ENCODE assay signal across 20 cellular contexts in the genomic region with DNA sequence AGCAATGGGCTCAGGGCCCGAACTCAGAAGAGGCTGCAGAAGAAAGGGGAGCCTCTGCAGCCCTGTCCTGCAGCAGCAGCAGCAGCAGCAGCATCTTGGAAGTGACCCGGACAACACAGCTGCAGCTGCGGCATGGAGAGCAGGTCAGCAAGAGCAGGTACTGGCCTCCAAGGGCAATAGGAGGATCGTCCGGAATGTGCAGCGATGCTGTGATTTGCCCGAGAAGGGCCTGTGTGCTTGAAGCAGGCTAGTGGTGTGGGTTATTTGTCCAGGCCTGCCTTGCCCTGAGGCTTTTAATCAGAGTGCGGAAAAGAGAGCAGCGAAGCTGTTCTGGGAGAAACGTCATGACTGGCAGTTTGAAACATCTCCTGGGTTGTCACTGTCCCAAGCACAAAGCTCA.
DNase-seq lines count a peak whose midpoint lies in the region; ATAC-seq, FAIRE-seq and TF ChIP-seq lines count a peak whose summit lies in the region.
"Had no signal": no experiment of that assay in that cellular context is flagged by ENCODE, and none has a peak within 500 bp of the region (broad histone marks: within the 10 kb centered on the region; RNA-seq: fewer than 3 reads in every experiment).

No MANE protein-coding gene starts in this region.

- no peak overlapping the region for H3K4me2 ChIP-seq in keratinocyte (ENCODE audit: control insufficient read depth, extremely low read depth, insufficient read depth, low read depth, low read length)
- no peak overlapping the region for H3K4me2 ChIP-seq in HepG2 (ENCODE audit: low read depth, low read length)
- H3K4me2 ChIP-seq: BLaER1 treated with 17β-estradiol and CSF1 and Interleukin-3, amounts not matched to agents 10 nM and 100 nM had no signal

- TF ChIP-seq EP300 in HepG2 (IDR thresholded peaks at IDR 0.05; ENCODE audit: low read depth in 2 of 2, low read length in 2 of 2) (no peak), HepG2 (CRISPR knock-in tag; IDR thresholded peaks at IDR 0.05; ENCODE audit: borderline replicate concordance) (no peak)

- intact Hi-C loops in HepG2 (cut with micrococcal nuclease; ENCODE audit: unreplicated experiment) = no loop called here

- no peaks in the 10 kb centered on the region for H3K9me1 ChIP-seq in keratinocyte (ENCODE audit: control insufficient read depth, extremely low read depth, insufficient read depth, low read length)

- H3K4me1 Mint-ChIP-seq in endodermal cell = no peaks in the 10 kb centered on the region
- H3K4me1 Mint-ChIP-seq: B cell had no signal

- in situ Hi-C loops in HepG2 (cut with HindIII; ENCODE audit: extremely low pct_ligation_motif_present, low pct_unique_long_range_greater_than_20kb) = no loop called here

- dilution Hi-C loops in keratinocyte (cut with MboI; ENCODE audit: extremely low pct_ligation_motif_present, low sequenced_read_pairs) = no loop called here

- no peak overlapping the region for H3K4me3 ChIP-seq in endodermal cell (ENCODE audit: low read length)
- no peak overlapping the region for H3K4me3 ChIP-seq in keratinocyte (ENCODE audit: control insufficient read depth in 2 of 3, extremely low read depth in 1 of 3, insufficient read depth in 2 of 3, low read depth in 1 of 3, low read length in 3 of 3)
- H3K4me3 ChIP-seq in HepG2 (replicated peaks in 1 of 3; ENCODE audit: insufficient read depth in 1 of 3, low read depth in 2 of 3, low read length in 3 of 3) = no peak overlapping the region
- H3K4me3 ChIP-seq: BLaER1 treated with 17β-estradiol and CSF1 and Interleukin-3, amounts not matched to agents 10 nM and 100 nM; GM12878 had no signal

- H3K27me3 Mint-ChIP-seq in endodermal cell (ENCODE audit: insufficient read depth) = no peaks in the 10 kb centered on the region
- H3K27me3 Mint-ChIP-seq: B cell had no signal

- TF ChIP-seq CTCF in endodermal cell (conservative IDR thresholded peaks at IDR 0.05) = no peak
- no peak for TF ChIP-seq CTCF in keratinocyte (optimal IDR thresholded peaks at IDR 0.05 in 1 of 3, IDR thresholded peaks at IDR 0.05 in 1 of 3, conservative IDR thresholded peaks at IDR 0.05 in 1 of 3; ENCODE audit: extremely low read depth in 1 of 3, insufficient read depth in 2 of 3, low read length in 3 of 3)
- TF ChIP-seq CTCF in HepG2 (CRISPR knock-in tag; IDR thresholded peaks at IDR 0.05) = no peak

- H3K36me3 Mint-ChIP-seq in endodermal cell (ENCODE audit: low read depth) = no peaks in the 10 kb centered on the region
- H3K36me3 Mint-ChIP-seq: CD8-positive, alpha-beta T cell had no signal

- no peak for TF ChIP-seq RAD21 in HepG2 (CRISPR knock-in tag; IDR thresholded peaks at IDR 0.05)

- peak; percentile 46 for DNase-seq in ELF-1 (ENCODE audit: low read depth, low spot score)
- peak; percentile 45 for DNase-seq in endodermal cell
- DNase-seq in keratinocyte (ENCODE audit: low read depth, low spot score) = no peak
- DNase-seq in retina = peak; percentile 57
- no peak for DNase-seq in putamen (ENCODE audit: low spot score)
- DNase-seq in HepG2 (ENCODE audit: low spot score) = no peak
- DNase-seq: 8988T; Calu3; CD8-positive, alpha-beta T cell; DMS79 treated with DMSO at 0.1 percent for 48 hours; GOT3; H7; HFFc6; IMR-90 had no signal

- H3K9me3 ChIP-seq in endodermal cell (ENCODE audit: control insufficient read depth, low read length) (no peaks in the 10 kb centered on the region), keratinocyte (ENCODE audit: control insufficient read depth, low read depth, low read length) (no peaks in the 10 kb centered on the region), HepG2 (ENCODE audit: low read length) (no peaks in the 10 kb centered on the region)
- H3K9me3 ChIP-seq: BLaER1 treated with 17β-estradiol and CSF1 and Interleukin-3, amounts not matched to agents 10 nM and 100 nM had no signal

- FAIRE-seq in keratinocyte (lab: Jason Lieb, UNC) = peak; percentile 32
- no peak for FAIRE-seq in HepG2 (lab: Jason Lieb, UNC)
- FAIRE-seq: GM12878 had no signal

- H3K9ac ChIP-seq in endodermal cell (ENCODE audit: extremely low read depth, low read length, poor library complexity, severe bottlenecking) (no peak overlapping the region), keratinocyte (ENCODE audit: control insufficient read depth, extremely low read depth, insufficient read depth, low read length) (no peak overlapping the region), HepG2 (ENCODE audit: insufficient read depth, low read depth, low read length) (no peak overlapping the region)
- H3K9ac ChIP-seq: BLaER1 treated with 17β-estradiol and CSF1 and Interleukin-3, amounts not matched to agents 10 nM and 100 nM had no signal

- no peaks in the 10 kb centered on the region for H3K36me3 ChIP-seq in endodermal cell (ENCODE audit: control insufficient read depth, insufficient read depth, low read length)
- no peaks in the 10 kb centered on the region for H3K36me3 ChIP-seq in keratinocyte (ENCODE audit: control insufficient read depth in 2 of 2, extremely low read depth in 1 of 2, insufficient read depth in 2 of 2, low read length in 2 of 2)
- no peaks in the 10 kb centered on the region for H3K36me3 ChIP-seq in HepG2 (replicated peaks in 1 of 2; ENCODE audit: control insufficient read depth in 1 of 2, insufficient read depth in 2 of 2, low read length in 2 of 2)
- H3K36me3 ChIP-seq: BLaER1 treated with 17β-estradiol and CSF1 and Interleukin-3, amounts not matched to agents 10 nM and 100 nM had no signal

- H3K4me1 ChIP-seq in endodermal cell (ENCODE audit: control insufficient read depth, insufficient read depth, low read length) = no peaks in the 10 kb centered on the region
- H3K4me1 ChIP-seq in keratinocyte (ENCODE audit: control insufficient read depth, extremely low read depth, insufficient read depth, low read length) = peaks cover 4% of the 10 kb centered on the region
- no peaks in the 10 kb centered on the region for H3K4me1 ChIP-seq in HepG2 (ENCODE audit: insufficient read depth, low read length)
- H3K4me1 ChIP-seq: BLaER1 treated with 17β-estradiol and CSF1 and Interleukin-3, amounts not matched to agents 10 nM and 100 nM had no signal

- H2AFZ ChIP-seq in keratinocyte (ENCODE audit: control insufficient read depth, low read length) (peak overlapping the region; percentile 63), HepG2 (ENCODE audit: low read length) (no peak overlapping the region)

- H3K27me3 ChIP-seq in endodermal cell (ENCODE audit: control insufficient read depth, insufficient read depth, low read length, poor library complexity, severe bottlenecking) (no peaks in the 10 kb centered on the region), keratinocyte (ENCODE audit: control insufficient read depth, extremely low read depth, insufficient read depth, low read length) (no peaks in the 10 kb centered on the region), HepG2 (ENCODE audit: control insufficient read depth in 1 of 2, insufficient read depth in 2 of 2, low read length in 2 of 2) (no peaks in the 10 kb centered on the region; a peak in 1 of 5 replicates)
- H3K27me3 ChIP-seq: BLaER1 treated with 17β-estradiol and CSF1 and Interleukin-3, amounts not matched to agents 10 nM and 100 nM had no signal

- H3K4me3 Mint-ChIP-seq in endodermal cell = no peak overlapping the region
- H3K4me3 Mint-ChIP-seq: B cell; CD8-positive, alpha-beta T cell; HFFc6 had no signal

- H4K20me1 ChIP-seq in keratinocyte (ENCODE audit: control insufficient read depth, extremely low read depth, insufficient read depth, low read length) = no peaks in the 10 kb centered on the region
- no peaks in the 10 kb centered on the region; the same call in 1 of the 2 replicates for H4K20me1 ChIP-seq in HepG2 (ENCODE audit: insufficient read depth, low read length)
- H4K20me1 ChIP-seq: BLaER1 treated with 17β-estradiol and CSF1 and Interleukin-3, amounts not matched to agents 10 nM and 100 nM had no signal

- no peak overlapping the region for H3K27ac Mint-ChIP-seq in endodermal cell
- H3K27ac Mint-ChIP-seq: B cell; CD8-positive, alpha-beta T cell; HFFc6 had no signal

- H3K27ac ChIP-seq in endodermal cell (ENCODE audit: low read depth, low read length) (no peak overlapping the region), keratinocyte (ENCODE audit: control insufficient read depth, insufficient read depth, low read length) (no peak overlapping the region), HepG2 (ENCODE audit: extremely low read length, insufficient read depth, low read length) (no peak overlapping the region)
- H3K27ac ChIP-seq: BLaER1 treated with 17β-estradiol and CSF1 and Interleukin-3, amounts not matched to agents 10 nM and 100 nM; HL-60 had no signal

- CTCF ChIA-PET in HepG2 (lab: Yijun Ruan, JAX; ENCODE audit: low intra/inter-chr PET ratio, low total read pairs) = no interaction called here

- POLR2A ChIA-PET in HepG2 (lab: Yijun Ruan, JAX) = no interaction called here

- TF ChIP-seq POLR2A in HepG2 (IDR thresholded peaks at IDR 0.05; ENCODE audit: insufficient read depth in 1 of 2, low read depth in 2 of 2, low read length in 2 of 2) = no peak

- no TSS peak for BruUV-seq in HepG2 (replicated peaks; lab: Mats Ljungman, UMichigan)

- 93 to 99% methylated on average over 7 to 10 of the region's 10 CpGs for WGBS in endodermal cell (ENCODE audit: insufficient coverage in 1 of 2, insufficient read length in 1 of 2), 2 experiments
- WGBS in HepG2 (ENCODE audit: low lambda C conversion rate) = 51% methylated on average over 7 of the region's 10 CpGs

- H3K9me3 Mint-ChIP-seq in endodermal cell = no peaks in the 10 kb centered on the region
- H3K9me3 Mint-ChIP-seq: CD8-positive, alpha-beta T cell had no signal

- no peak for ATAC-seq in HepG2
- no peak for ATAC-seq in GM19324 (IDR thresholded peaks at IDR 0.05; ENCODE audit: low FRiP score, unreplicated experiment)
- ATAC-seq: CD8-positive, alpha-beta T cell; GM12878; HCT116 had no signal

- no peaks in the 10 kb centered on the region for H3K79me2 ChIP-seq in keratinocyte (ENCODE audit: control insufficient read depth, insufficient read depth, low read length)
- no peaks in the 10 kb centered on the region for H3K79me2 ChIP-seq in HepG2 (ENCODE audit: insufficient read depth, low read length)

TF ChIP-seq in HepG2, 621 proteins besides CTCF, POLR2A, EP300 and RAD21 (continues in another document):
- TF ChIP-seq, protein P1, sequence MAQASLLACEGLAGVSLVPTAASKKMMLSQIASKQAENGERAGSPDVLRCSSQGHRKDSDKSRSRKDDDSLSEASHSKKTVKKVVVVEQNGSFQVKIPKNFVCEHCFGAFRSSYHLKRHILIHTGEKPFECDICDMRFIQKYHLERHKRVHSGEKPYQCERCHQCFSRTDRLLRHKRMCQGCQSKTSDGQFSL (CRISPR knock-in tag; IDR thresholded peaks at IDR 0.05) = no peak
- TF ChIP-seq HMG20B (CRISPR knock-in tag; conservative IDR thresholded peaks at IDR 0.05) = no peak

Comparison
In these comparisons a context has a peak if more than half of its experiments do, and no peak if none do; other contexts are left out.
1. DNase-seq: peak in ELF-1 (single experiment), endodermal cell (single experiment) and retina (single experiment); none in keratinocyte (single experiment), putamen (single experiment) and HepG2 (single experiment).